Comparison of ENCODE assay signal across 8 cellular contexts in genomic region chr1:17588048-17588781, GRCh38. TPM values are rescaled to one million over a fixed set of nuclear protein-coding genes. Genes with fewer than 3 reads are reported as not detected.
DNase-seq lines count a peak whose midpoint lies in the region; ATAC-seq and TF ChIP-seq lines count a peak whose summit lies in the region.

No MANE protein-coding gene starts in this region.

- no peaks in the 10 kb centered on the region for H3K9me3 ChIP-seq in right atrium auricular region

- H3K36me3 Mint-ChIP-seq in HFFc6 (ENCODE audit: low read depth), result peaks cover 9% of the 10 kb centered on the region; the same call in 1 of the 2 replicates

- peaks cover 47% of the 10 kb centered on the region for H3K4me1 Mint-ChIP-seq in HFFc6 (ENCODE audit: low read depth)

- H3K27me3 Mint-ChIP-seq in HFFc6 (ENCODE audit: insufficient read depth), result peaks cover 3% of the 10 kb centered on the region

- no peaks in the 10 kb centered on the region for H3K9me3 Mint-ChIP-seq in HFFc6

- ATAC-seq in GM18517 (IDR thresholded peaks at IDR 0.05; ENCODE audit: unreplicated experiment), result no peak
- no peak for ATAC-seq in GM18909 (IDR thresholded peaks at IDR 0.05; ENCODE audit: poor library complexity, unreplicated experiment)

- H3K4me3 Mint-ChIP-seq in HFFc6, result peak overlapping the region; percentile 83

- H3K27ac Mint-ChIP-seq in HFFc6, result peak overlapping the region; percentile 95

- H3K27me3 ChIP-seq in right atrium auricular region, result no peaks in the 10 kb centered on the region

- peaks cover 0 to 69% of the 10 kb centered on the region in 2 donors for H3K4me1 ChIP-seq in right atrium auricular region

- peak; percentile 78 for DNase-seq in HFFc6
- DNase-seq in UCSD-AML1 (lab: John Stamatoyannopoulos, UW; ENCODE audit: unreplicated experiment), result peak; percentile 58
- no peak for DNase-seq in right atrium auricular region (ENCODE audit: low spot score)
- no peak for DNase-seq in NCI-H2227 (lab: John Stamatoyannopoulos, UW; ENCODE audit: unreplicated experiment)
- no peak for DNase-seq in SKM-1 (lab: John Stamatoyannopoulos, UW; ENCODE audit: unreplicated experiment)

- H3K36me3 ChIP-seq in right atrium auricular region, result peaks cover 2% of the 10 kb centered on the region

- H3K27ac ChIP-seq in right atrium auricular region (peak overlapping the region; percentile 87 to 88), skin epidermis (peak overlapping the region in 20 of 21 experiments; percentile 42 to 84 (median 68))

- TF ChIP-seq CTCF in HFFc6 (IDR thresholded peaks at IDR 0.05) (no peak), right atrium auricular region (IDR thresholded peaks at IDR 0.05) (no peak)

- peak overlapping the region in 1 of 2 donors; percentile 29 for H3K4me3 ChIP-seq in right atrium auricular region
- H3K4me3 ChIP-seq in skin epidermis, result no peak overlapping the region

RNA-seq across cellular contexts. Expression of gene ARHGEF10L, which starts 48.7 kb away (rescaled TPM):
- 10 to 100 TPM; 11.1 to 29.0 (median 26.7) TPM for total RNA-seq in HFFc6 (2021; fragmentation: NEBNext Ultra II Directional; extraction: Animal tissue kit (Norgen Biotek cat#: 25700))
- 10 to 100 TPM; 49.3 to 52.2 TPM for total RNA-seq in right atrium auricular region

Comparison
In these comparisons a context has a peak if more than half of its experiments do, and no peak if none do; other contexts are left out.
1. DNase-seq: peak in HFFc6 (single experiment) and UCSD-AML1 (single experiment); none in right atrium auricular region (single experiment), NCI-H2227 (single experiment) and SKM-1 (single experiment).